In genomic region chr21:36384885-36385232, GRCh38 we compare ENCODE assay signal across 8 cellular contexts. TPM values are rescaled to one million over a fixed set of nuclear protein-coding genes. Genes with fewer than 3 reads are reported as not detected.
DNase-seq lines count a peak whose midpoint lies in the region; ATAC-seq and TF ChIP-seq lines count a peak whose summit lies in the region.

No MANE protein-coding gene starts in this region.

- intact Hi-C loops in left ventricle myocardium superior (cut with micrococcal nuclease) = no loop called here
- intact Hi-C loops in right cardiac atrium (cut with DNase I) = no loop called here

- H3K27ac Mint-ChIP-seq in type B pancreatic cell = no peak overlapping the region

- no peaks in the 10 kb centered on the region for H3K27me3 Mint-ChIP-seq in type B pancreatic cell

- H3K9me3 Mint-ChIP-seq in type B pancreatic cell = no peaks in the 10 kb centered on the region

- H3K4me3 ChIP-seq in cardiac muscle cell (peak overlapping the region; percentile 50), right cardiac atrium (ENCODE audit: low read length) (peak overlapping the region; percentile 85)

- CTCF ChIA-PET in RWPE1 (lab: Yijun Ruan, JAX) = interaction anchor here (0.7 kb wide), 1 partner anchor 1117 kb away, joined by 3 read pairs; no protein-coding TSS in a partner anchor

- POLR2A ChIA-PET in RWPE1 (lab: Yijun Ruan, JAX; ENCODE audit: low non-redundant PET) = interaction anchor here (0.6 kb wide), 1 partner anchor 325 kb away, joined by 3 read pairs; the partner anchor contains the start of gene SETD4

- H3K36me3 ChIP-seq in cardiac muscle cell = no peaks in the 10 kb centered on the region

- H3K4me1 Mint-ChIP-seq in type B pancreatic cell (ENCODE audit: unreplicated experiment) = peaks cover 16% of the 10 kb centered on the region

- no peak for TF ChIP-seq CTCF in cardiac muscle cell (IDR thresholded peaks at IDR 0.05; ENCODE audit: low read depth, low read length)
- no peak for TF ChIP-seq CTCF in RWPE1 (conservative IDR thresholded peaks at IDR 0.05; ENCODE audit: low read depth)
- TF ChIP-seq CTCF in type B pancreatic cell (conservative IDR thresholded peaks at IDR 0.05) = no peak

- DNase-seq in cardiac muscle cell (ENCODE audit: low read depth in 1 of 2, low spot score in 1 of 2) (no peak), left ventricle myocardium superior (no peak), RWPE1 (ENCODE audit: low spot score) (no peak), right cardiac atrium (no peak), type B pancreatic cell (ENCODE audit: extremely low spot score, unreplicated experiment) (no peak), NCI-H82 treated with DMSO at 0.1 percent for 48 hours (lab: John Stamatoyannopoulos, UW; ENCODE audit: unreplicated experiment) (no peak), NCI-H510A treated with DMSO at 0.1 percent for 48 hours (lab: John Stamatoyannopoulos, UW) (no peak)

- ATAC-seq in left ventricle myocardium superior (no peak), right cardiac atrium (peak in 1 of 2 donors; percentile 10), HG02798 (IDR thresholded peaks at IDR 0.05; ENCODE audit: poor library complexity, unreplicated experiment) (no peak)

- WGBS in right cardiac atrium = 32% methylated on average over 8 of the region's 8 CpGs

- H3K4me1 ChIP-seq in cardiac muscle cell (ENCODE audit: low read depth) = no peaks in the 10 kb centered on the region
- H3K4me1 ChIP-seq in right cardiac atrium (ENCODE audit: control insufficient read depth, insufficient read depth, low read length) = no peaks in the 10 kb centered on the region

- H3K9me3 ChIP-seq in cardiac muscle cell (ENCODE audit: low read depth) = no peaks in the 10 kb centered on the region
- no peaks in the 10 kb centered on the region for H3K9me3 ChIP-seq in right cardiac atrium (ENCODE audit: control insufficient read depth, low read length)

- H3K36me3 Mint-ChIP-seq in type B pancreatic cell = peaks cover 9% of the 10 kb centered on the region

- H3K27me3 ChIP-seq in cardiac muscle cell (no peaks in the 10 kb centered on the region), right cardiac atrium (ENCODE audit: control insufficient read depth, insufficient read depth) (no peaks in the 10 kb centered on the region)

- H3K4me3 Mint-ChIP-seq in type B pancreatic cell = peak overlapping the region; percentile 58

- no peak overlapping the region for H3K27ac ChIP-seq in cardiac muscle cell
- H3K27ac ChIP-seq in RWPE1 = peak overlapping the region; percentile 83
- no peak overlapping the region for H3K27ac ChIP-seq in right cardiac atrium (ENCODE audit: low read length)

RNA-seq across cellular contexts. Expression of gene CHAF1B, which starts 0.3 kb away (rescaled TPM):
- total RNA-seq in cardiac muscle cell (2.6 and 3.1 TPM in 2 replicates), left ventricle myocardium superior (0.52 TPM), right cardiac atrium (1 to 10 TPM in 1 of 4 donors, under 1 TPM in 3; 0.74 to 1.3 (median 0.76) TPM), type B pancreatic cell (ENCODE audit: low replicate concordance) (7.4 and 17.1 TPM in 2 replicates)
- polyA plus RNA-seq in cardiac muscle cell (2.4 and 5.0 TPM in 2 replicates), right cardiac atrium (0.61 TPM)
